In the genomic region with DNA sequence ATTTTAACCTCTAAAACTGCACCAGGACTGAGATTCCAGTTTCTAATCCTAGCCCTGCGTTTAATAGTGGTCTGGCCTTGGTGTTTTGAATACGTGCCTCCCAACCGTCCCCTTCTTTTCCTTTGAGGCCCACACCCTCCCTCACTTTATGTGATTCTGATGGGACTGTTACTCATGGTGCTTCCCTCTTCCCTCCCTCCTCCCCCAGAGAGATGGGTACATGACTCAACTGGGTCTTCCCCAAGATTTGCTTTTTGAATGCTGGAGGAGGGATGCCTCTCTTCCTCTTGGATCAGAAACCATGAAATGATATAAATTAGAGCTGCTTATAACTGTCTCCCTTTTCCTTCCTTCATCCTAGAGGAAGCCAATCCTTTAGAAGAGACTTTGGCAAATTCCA, we compare ENCODE assay signal across 16 cellular contexts. TPM values are rescaled to one million over a fixed set of nuclear protein-coding genes. Genes with fewer than 3 reads are reported as not detected.
DNase-seq lines count a peak whose midpoint lies in the region; ATAC-seq and TF ChIP-seq lines count a peak whose summit lies in the region.
"Had no signal": no experiment of that assay in that cellular context is flagged by ENCODE, and none has a peak within 500 bp of the region (broad histone marks: within the 10 kb centered on the region; RNA-seq: fewer than 3 reads in every experiment).

No MANE protein-coding gene starts in this region.

- 53 to 62% methylated on average over 3 of the region's 3 CpGs for WGBS in tibial nerve, 2 donors

- DNase-seq in ACHN (peak; percentile 13), HCEC 1CT (peak; percentile 64), kidney glomerular epithelial cell (lab: John Stamatoyannopoulos, UW) (peak; percentile 12), germinal center (ENCODE audit: low spot score) (no peak), tibial nerve (ENCODE audit: low spot score in 2 of 2) (no peak)
- no peak for DNase-seq in naive thymus-derived CD8-positive, alpha-beta T cell
- DNase-seq in activated CD4-positive, alpha-beta T cell treated with anti-CD3 and anti-CD28 coated beads for 4 hours: no peak
- DNase-seq: activated CD4-positive, alpha-beta T cell treated with anti-CD3 and anti-CD28 coated beads, Interleukin-2, amount 50 U/mL, for 1 hour; DND-41; heart left ventricle; left ventricle myocardium superior; NCI-H1105 treated with DMSO at 0.1 percent for 48 hours; NCI-H446 treated with DMSO at 0.1 percent for 48 hours had no signal

- H3K27ac ChIP-seq in tibial nerve: no peak overlapping the region
- H3K27ac ChIP-seq: heart left ventricle had no signal

- H3K27me3 ChIP-seq in tibial nerve: no peaks in the 10 kb centered on the region
- H3K27me3 ChIP-seq: heart left ventricle had no signal

- no peak for TF ChIP-seq CTCF in tibial nerve (IDR thresholded peaks at IDR 0.05)

- H3K27me3 Mint-ChIP-seq in activated T-helper 17 cell treated with anti-CD3 and anti-CD28 coated beads, Interleukin-2, amount 50 U/mL, for 72 hours: no peaks in the 10 kb centered on the region
- H3K27me3 Mint-ChIP-seq in naive thymus-derived CD8-positive, alpha-beta T cell: no peaks in the 10 kb centered on the region
- H3K27me3 Mint-ChIP-seq: brain had no signal

- no peak for TF ChIP-seq POLR2A in tibial nerve (IDR thresholded peaks at IDR 0.05)

- H3K36me3 ChIP-seq in tibial nerve: no peaks in the 10 kb centered on the region
- H3K36me3 ChIP-seq: heart left ventricle had no signal

- POLR2A ChIA-PET in naive thymus-derived CD8-positive, alpha-beta T cell (lab: Charles Lee): no interaction called here

- no peak for TF ChIP-seq EP300 in tibial nerve (IDR thresholded peaks at IDR 0.05)

- no peaks in the 10 kb centered on the region for H3K9me3 Mint-ChIP-seq in activated T-helper 17 cell treated with anti-CD3 and anti-CD28 coated beads, Interleukin-2, amount 50 U/mL, for 72 hours
- H3K9me3 Mint-ChIP-seq in naive thymus-derived CD8-positive, alpha-beta T cell: no peaks in the 10 kb centered on the region
- H3K9me3 Mint-ChIP-seq: brain had no signal

- H3K4me1 ChIP-seq in tibial nerve: no peaks in the 10 kb centered on the region
- H3K4me1 ChIP-seq: heart left ventricle had no signal

- peaks cover 5% of the 10 kb centered on the region for H3K4me1 Mint-ChIP-seq in activated T-helper 17 cell treated with anti-CD3 and anti-CD28 coated beads, Interleukin-2, amount 50 U/mL, for 72 hours
- H3K4me1 Mint-ChIP-seq in naive thymus-derived CD8-positive, alpha-beta T cell: no peaks in the 10 kb centered on the region
- H3K4me1 Mint-ChIP-seq: B cell, brain had no signal

- H3K4me3 Mint-ChIP-seq in activated T-helper 17 cell treated with anti-CD3 and anti-CD28 coated beads, Interleukin-2, amount 50 U/mL, for 72 hours: peak overlapping the region; percentile 34
- H3K4me3 Mint-ChIP-seq in naive thymus-derived CD8-positive, alpha-beta T cell: no peak overlapping the region
- H3K4me3 Mint-ChIP-seq: B cell, brain had no signal

- no peak overlapping the region for H3K4me3 ChIP-seq in tibial nerve
- H3K4me3 ChIP-seq: heart left ventricle had no signal

- no peaks in the 10 kb centered on the region for H3K9me3 ChIP-seq in tibial nerve
- H3K9me3 ChIP-seq: heart left ventricle had no signal

- H3K36me3 Mint-ChIP-seq in activated T-helper 17 cell treated with anti-CD3 and anti-CD28 coated beads, Interleukin-2, amount 50 U/mL, for 72 hours (ENCODE audit: low read depth): no peaks in the 10 kb centered on the region
- no peaks in the 10 kb centered on the region for H3K36me3 Mint-ChIP-seq in naive thymus-derived CD8-positive, alpha-beta T cell
- H3K36me3 Mint-ChIP-seq: brain had no signal

- in situ Hi-C loops in ACHN (cut with HindIII; ENCODE audit: low pct_ligation_motif_present, low pct_unique_long_range_greater_than_20kb, low sequenced_read_pairs): no loop called here

- peak; percentile 81 for ATAC-seq in activated T-helper 17 cell treated with anti-CD3 and anti-CD28 coated beads, Interleukin-2, amount 50 U/mL, for 72 hours (replicated peaks)
- no peak for ATAC-seq in naive thymus-derived CD8-positive, alpha-beta T cell
- ATAC-seq: heart left ventricle, left ventricle myocardium superior had no signal

- peak overlapping the region; percentile 55 for H3K27ac Mint-ChIP-seq in activated T-helper 17 cell treated with anti-CD3 and anti-CD28 coated beads, Interleukin-2, amount 50 U/mL, for 72 hours
- H3K27ac Mint-ChIP-seq in naive thymus-derived CD8-positive, alpha-beta T cell: no peak overlapping the region
- H3K27ac Mint-ChIP-seq: B cell, brain had no signal

RNA-seq across cellular contexts. Expression of gene PPP2R5E, which starts 8.2 kb away (rescaled TPM):
- 10 to 100 TPM; 27.0 to 43.4 TPM for total RNA-seq in activated T-helper 17 cell treated with anti-CD3 and anti-CD28 coated beads, Interleukin-2, amount 50 U/mL, for 72 hours
- total RNA-seq in tibial nerve: 10 to 100 TPM; 22.9 to 24.7 (median 23.8) TPM
- 10 to 100 TPM; 37.5 to 39.5 TPM for total RNA-seq in naive thymus-derived CD8-positive, alpha-beta T cell
- polyA plus RNA-seq in naive thymus-derived CD8-positive, alpha-beta T cell: 10 to 100 TPM; 32.3 to 33.3 (median 32.8) TPM

Comparison
In these comparisons a context has a peak if more than half of its experiments do, and no peak if none do; other contexts are left out.
1. DNase-seq: peak in ACHN (single experiment), HCEC 1CT (single experiment) and kidney glomerular epithelial cell (single experiment); none in germinal center (single experiment), tibial nerve (0 of 2), naive thymus-derived CD8-positive, alpha-beta T cell (0 of 10) and activated CD4-positive, alpha-beta T cell treated with anti-CD3 and anti-CD28 coated beads for 4 hours (0 of 2).